1 cellular context compared by ENCODE assay signal in the genomic region with DNA sequence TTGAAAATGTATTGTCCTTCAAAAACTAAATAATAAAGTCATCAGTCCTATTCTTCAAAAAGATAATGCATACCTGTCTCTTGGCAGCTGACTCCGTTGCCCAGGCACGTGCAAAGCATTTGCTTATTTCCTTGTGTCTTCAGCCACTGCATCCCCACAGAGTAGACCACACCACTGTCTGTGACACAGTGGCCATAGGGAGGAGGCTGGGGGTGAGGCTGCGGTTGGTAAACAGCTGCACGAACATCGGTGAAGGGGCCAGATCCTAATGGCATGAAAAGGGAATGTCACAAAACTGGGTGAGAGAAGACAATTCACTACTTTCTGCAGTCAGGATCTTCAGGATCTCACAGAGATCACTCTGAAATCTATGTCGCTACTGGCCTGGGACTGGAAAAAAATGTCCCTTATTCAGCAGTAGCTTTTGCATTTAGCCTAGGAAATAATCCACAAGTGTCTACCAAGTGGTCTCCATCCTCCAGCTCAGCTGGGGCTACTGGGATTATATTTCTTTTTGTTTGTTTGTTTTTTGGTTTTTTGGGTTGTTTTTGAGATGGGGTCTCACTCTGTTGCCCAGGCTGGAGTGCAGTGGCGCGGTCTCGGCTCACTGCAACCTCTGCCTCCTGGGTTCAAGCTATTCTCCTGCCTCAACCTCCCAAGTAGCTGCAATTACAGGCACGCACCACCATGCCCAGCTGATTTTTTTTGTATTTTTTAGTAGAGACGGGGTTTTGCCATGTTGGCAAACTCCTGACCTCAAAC.
TF ChIP-seq lines count a peak whose summit lies in the region.

No MANE protein-coding gene starts in this region.

TF ChIP-seq in HepG2, 621 proteins besides CTCF, POLR2A, EP300 and RAD21 (continued from another document and continues in another):
- TF ChIP-seq, protein P1, sequence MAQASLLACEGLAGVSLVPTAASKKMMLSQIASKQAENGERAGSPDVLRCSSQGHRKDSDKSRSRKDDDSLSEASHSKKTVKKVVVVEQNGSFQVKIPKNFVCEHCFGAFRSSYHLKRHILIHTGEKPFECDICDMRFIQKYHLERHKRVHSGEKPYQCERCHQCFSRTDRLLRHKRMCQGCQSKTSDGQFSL (CRISPR knock-in tag; IDR thresholded peaks at IDR 0.05) = no peak
- TF ChIP-seq MZF1 (CRISPR knock-in tag; IDR thresholded peaks at IDR 0.05; ENCODE audit: borderline replicate concordance) = no peak
- TF ChIP-seq ZFYVE20 (CRISPR knock-in tag; IDR thresholded peaks at IDR 0.05; ENCODE audit: borderline replicate concordance, low read depth) = 0 out of 2 replicates have a peak, but pooled peaks have one; percentile 50
- TF ChIP-seq, protein P2, sequence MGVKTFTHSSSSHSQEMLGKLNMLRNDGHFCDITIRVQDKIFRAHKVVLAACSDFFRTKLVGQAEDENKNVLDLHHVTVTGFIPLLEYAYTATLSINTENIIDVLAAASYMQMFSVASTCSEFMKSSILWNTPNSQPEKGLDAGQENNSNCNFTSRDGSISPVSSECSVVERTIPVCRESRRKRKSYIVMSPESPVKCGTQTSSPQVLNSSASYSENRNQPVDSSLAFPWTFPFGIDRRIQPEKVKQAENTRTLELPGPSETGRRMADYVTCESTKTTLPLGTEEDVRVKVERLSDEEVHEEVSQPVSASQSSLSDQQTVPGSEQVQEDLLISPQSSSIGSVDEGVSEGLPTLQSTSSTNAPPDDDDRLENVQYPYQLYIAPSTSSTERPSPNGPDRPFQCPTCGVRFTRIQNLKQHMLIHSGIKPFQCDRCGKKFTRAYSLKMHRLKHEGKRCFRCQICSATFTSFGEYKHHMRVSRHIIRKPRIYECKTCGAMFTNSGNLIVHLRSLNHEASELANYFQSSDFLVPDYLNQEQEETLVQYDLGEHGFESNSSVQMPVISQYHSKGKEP (CRISPR knock-in tag; IDR thresholded peaks at IDR 0.05) = no peak
- TF ChIP-seq HMGA1 (CRISPR knock-in tag; conservative IDR thresholded peaks at IDR 0.05) = no peak
- TF ChIP-seq ZNF432 (CRISPR knock-in tag; IDR thresholded peaks at IDR 0.05; ENCODE audit: borderline replicate concordance) = no peak
- TF ChIP-seq, protein P3, sequence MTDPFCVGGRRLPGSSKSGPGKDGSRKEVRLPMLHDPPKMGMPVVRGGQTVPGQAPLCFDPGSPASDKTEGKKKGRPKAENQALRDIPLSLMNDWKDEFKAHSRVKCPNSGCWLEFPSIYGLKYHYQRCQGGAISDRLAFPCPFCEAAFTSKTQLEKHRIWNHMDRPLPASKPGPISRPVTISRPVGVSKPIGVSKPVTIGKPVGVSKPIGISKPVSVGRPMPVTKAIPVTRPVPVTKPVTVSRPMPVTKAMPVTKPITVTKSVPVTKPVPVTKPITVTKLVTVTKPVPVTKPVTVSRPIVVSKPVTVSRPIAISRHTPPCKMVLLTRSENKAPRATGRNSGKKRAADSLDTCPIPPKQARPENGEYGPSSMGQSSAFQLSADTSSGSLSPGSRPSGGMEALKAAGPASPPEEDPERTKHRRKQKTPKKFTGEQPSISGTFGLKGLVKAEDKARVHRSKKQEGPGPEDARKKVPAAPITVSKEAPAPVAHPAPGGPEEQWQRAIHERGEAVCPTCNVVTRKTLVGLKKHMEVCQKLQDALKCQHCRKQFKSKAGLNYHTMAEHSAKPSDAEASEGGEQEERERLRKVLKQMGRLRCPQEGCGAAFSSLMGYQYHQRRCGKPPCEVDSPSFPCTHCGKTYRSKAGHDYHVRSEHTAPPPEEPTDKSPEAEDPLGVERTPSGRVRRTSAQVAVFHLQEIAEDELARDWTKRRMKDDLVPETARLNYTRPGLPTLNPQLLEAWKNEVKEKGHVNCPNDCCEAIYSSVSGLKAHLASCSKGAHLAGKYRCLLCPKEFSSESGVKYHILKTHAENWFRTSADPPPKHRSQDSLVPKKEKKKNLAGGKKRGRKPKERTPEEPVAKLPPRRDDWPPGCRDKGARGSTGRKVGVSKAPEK (CRISPR knock-in tag; IDR thresholded peaks at IDR 0.05; ENCODE audit: borderline replicate concordance) = no peak
- TF ChIP-seq, protein P4, sequence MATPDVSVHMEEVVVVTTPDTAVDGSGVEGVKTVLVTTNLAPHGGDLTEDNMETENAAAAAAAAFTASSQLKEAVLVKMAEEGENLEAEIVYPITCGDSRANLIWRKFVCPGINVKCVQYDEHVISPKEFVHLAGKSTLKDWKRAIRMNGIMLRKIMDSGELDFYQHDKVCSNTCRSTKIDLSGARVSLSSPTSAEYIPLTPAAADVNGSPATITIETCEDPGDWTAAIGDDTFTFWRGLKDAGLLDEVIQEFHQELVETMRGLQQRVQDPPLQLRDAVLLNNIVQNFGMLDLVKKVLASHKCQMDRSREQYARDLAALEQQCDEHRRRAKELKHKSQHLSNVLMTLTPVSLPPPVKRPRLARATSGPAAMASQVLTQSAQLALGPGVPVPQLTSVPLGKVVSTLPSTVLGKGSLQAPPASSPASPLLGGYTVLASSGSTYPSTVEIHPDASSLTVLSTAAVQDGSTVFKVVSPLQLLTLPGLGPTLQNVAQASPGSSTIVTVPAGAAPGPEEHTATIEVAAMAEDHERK (CRISPR knock-in tag; IDR thresholded peaks at IDR 0.05; ENCODE audit: low read depth) = no peak
- 0 out of 2 replicates have a peak, but pooled peaks have one; percentile 37 for TF ChIP-seq ARHGAP35 (CRISPR knock-in tag; IDR thresholded peaks at IDR 0.05; ENCODE audit: borderline replicate concordance)
- TF ChIP-seq, protein P5, sequence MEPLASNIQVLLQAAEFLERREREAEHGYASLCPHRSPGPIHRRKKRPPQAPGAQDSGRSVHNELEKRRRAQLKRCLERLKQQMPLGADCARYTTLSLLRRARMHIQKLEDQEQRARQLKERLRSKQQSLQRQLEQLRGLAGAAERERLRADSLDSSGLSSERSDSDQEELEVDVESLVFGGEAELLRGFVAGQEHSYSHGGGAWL (CRISPR knock-in tag; IDR thresholded peaks at IDR 0.05) = no peak; the same call in 1 of the 2 replicates
- TF ChIP-seq HNRNPL (IDR thresholded peaks at IDR 0.05; ENCODE audit: low read depth, low read length) = 0 out of 2 replicates have a peak, but pooled peaks have one; percentile 22
- TF ChIP-seq, protein P6, sequence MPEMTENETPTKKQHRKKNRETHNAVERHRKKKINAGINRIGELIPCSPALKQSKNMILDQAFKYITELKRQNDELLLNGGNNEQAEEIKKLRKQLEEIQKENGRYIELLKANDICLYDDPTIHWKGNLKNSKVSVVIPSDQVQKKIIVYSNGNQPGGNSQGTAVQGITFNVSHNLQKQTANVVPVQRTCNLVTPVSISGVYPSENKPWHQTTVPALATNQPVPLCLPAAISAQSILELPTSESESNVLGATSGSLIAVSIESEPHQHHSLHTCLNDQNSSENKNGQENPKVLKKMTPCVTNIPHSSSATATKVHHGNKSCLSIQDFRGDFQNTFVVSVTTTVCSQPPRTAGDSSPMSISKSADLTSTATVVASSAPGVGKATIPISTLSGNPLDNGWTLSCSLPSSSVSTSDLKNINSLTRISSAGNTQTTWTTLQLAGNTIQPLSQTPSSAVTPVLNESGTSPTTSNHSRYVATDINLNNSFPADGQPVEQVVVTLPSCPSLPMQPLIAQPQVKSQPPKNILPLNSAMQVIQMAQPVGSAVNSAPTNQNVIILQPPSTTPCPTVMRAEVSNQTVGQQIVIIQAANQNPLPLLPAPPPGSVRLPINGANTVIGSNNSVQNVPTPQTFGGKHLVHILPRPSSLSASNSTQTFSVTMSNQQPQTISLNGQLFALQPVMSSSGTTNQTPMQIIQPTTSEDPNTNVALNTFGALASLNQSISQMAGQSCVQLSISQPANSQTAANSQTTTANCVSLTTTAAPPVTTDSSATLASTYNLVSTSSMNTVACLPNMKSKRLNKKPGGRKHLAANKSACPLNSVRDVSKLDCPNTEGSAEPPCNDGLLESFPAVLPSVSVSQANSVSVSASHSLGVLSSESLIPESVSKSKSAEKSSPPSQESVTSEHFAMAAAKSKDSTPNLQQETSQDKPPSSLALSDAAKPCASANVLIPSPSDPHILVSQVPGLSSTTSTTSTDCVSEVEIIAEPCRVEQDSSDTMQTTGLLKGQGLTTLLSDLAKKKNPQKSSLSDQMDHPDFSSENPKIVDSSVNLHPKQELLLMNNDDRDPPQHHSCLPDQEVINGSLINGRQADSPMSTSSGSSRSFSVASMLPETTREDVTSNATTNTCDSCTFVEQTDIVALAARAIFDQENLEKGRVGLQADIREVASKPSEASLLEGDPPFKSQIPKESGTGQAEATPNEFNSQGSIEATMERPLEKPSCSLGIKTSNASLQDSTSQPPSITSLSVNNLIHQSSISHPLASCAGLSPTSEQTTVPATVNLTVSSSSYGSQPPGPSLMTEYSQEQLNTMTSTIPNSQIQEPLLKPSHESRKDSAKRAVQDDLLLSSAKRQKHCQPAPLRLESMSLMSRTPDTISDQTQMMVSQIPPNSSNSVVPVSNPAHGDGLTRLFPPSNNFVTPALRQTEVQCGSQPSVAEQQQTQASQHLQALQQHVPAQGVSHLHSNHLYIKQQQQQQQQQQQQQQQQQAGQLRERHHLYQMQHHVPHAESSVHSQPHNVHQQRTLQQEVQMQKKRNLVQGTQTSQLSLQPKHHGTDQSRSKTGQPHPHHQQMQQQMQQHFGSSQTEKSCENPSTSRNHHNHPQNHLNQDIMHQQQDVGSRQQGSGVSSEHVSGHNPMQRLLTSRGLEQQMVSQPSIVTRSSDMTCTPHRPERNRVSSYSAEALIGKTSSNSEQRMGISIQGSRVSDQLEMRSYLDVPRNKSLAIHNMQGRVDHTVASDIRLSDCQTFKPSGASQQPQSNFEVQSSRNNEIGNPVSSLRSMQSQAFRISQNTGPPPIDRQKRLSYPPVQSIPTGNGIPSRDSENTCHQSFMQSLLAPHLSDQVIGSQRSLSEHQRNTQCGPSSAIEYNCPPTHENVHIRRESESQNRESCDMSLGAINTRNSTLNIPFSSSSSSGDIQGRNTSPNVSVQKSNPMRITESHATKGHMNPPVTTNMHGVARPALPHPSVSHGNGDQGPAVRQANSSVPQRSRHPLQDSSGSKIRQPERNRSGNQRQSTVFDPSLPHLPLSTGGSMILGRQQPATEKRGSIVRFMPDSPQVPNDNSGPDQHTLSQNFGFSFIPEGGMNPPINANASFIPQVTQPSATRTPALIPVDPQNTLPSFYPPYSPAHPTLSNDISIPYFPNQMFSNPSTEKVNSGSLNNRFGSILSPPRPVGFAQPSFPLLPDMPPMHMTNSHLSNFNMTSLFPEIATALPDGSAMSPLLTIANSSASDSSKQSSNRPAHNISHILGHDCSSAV (CRISPR knock-in tag; IDR thresholded peaks at IDR 0.05; ENCODE audit: borderline replicate concordance) = no peak
- TF ChIP-seq ZNF839 (CRISPR knock-in tag; IDR thresholded peaks at IDR 0.05; ENCODE audit: borderline replicate concordance) = no peak
- no peak for TF ChIP-seq ZNF234 (CRISPR knock-in tag; conservative IDR thresholded peaks at IDR 0.05)
- TF ChIP-seq SAP130 (CRISPR knock-in tag; IDR thresholded peaks at IDR 0.05; ENCODE audit: low read depth) = no peak
- TF ChIP-seq ZNF343 (CRISPR knock-in tag; IDR thresholded peaks at IDR 0.05) = no peak
- TF ChIP-seq HMG20A (CRISPR knock-in tag; IDR thresholded peaks at IDR 0.05; ENCODE audit: borderline replicate concordance) = no peak
- no peak for TF ChIP-seq CEBPB (IDR thresholded peaks at IDR 0.05; ENCODE audit: borderline replicate concordance, low read depth, low read length)
- TF ChIP-seq, protein P7, sequence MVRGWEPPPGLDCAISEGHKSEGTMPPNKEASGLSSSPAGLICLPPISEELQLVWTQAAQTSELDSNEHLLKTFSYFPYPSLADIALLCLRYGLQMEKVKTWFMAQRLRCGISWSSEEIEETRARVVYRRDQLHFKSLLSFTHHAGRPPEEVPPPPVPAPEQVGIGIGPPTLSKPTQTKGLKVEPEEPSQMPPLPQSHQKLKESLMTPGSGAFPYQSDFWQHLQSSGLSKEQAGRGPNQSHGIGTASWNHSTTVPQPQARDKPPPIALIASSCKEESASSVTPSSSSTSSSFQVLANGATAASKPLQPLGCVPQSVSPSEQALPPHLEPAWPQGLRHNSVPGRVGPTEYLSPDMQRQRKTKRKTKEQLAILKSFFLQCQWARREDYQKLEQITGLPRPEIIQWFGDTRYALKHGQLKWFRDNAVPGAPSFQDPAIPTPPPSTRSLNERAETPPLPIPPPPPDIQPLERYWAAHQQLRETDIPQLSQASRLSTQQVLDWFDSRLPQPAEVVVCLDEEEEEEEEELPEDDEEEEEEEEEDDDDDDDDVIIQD (CRISPR knock-in tag; IDR thresholded peaks at IDR 0.05; ENCODE audit: low read depth) = peak; percentile 81; the same call in 1 of the 2 replicates
- TF ChIP-seq GFI1 (CRISPR knock-in tag; IDR thresholded peaks at IDR 0.05; ENCODE audit: borderline replicate concordance) = no peak
- 0 out of 2 replicates have a peak, but pooled peaks have one; percentile 30 for TF ChIP-seq MIXL1 (CRISPR knock-in tag; IDR thresholded peaks at IDR 0.05)
- TF ChIP-seq, protein P8, sequence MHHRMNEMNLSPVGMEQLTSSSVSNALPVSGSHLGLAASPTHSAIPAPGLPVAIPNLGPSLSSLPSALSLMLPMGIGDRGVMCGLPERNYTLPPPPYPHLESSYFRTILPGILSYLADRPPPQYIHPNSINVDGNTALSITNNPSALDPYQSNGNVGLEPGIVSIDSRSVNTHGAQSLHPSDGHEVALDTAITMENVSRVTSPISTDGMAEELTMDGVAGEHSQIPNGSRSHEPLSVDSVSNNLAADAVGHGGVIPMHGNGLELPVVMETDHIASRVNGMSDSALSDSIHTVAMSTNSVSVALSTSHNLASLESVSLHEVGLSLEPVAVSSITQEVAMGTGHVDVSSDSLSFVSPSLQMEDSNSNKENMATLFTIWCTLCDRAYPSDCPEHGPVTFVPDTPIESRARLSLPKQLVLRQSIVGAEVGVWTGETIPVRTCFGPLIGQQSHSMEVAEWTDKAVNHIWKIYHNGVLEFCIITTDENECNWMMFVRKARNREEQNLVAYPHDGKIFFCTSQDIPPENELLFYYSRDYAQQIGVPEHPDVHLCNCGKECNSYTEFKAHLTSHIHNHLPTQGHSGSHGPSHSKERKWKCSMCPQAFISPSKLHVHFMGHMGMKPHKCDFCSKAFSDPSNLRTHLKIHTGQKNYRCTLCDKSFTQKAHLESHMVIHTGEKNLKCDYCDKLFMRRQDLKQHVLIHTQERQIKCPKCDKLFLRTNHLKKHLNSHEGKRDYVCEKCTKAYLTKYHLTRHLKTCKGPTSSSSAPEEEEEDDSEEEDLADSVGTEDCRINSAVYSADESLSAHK (CRISPR knock-in tag; IDR thresholded peaks at IDR 0.05; ENCODE audit: borderline replicate concordance) = no peak
- no peak for TF ChIP-seq CC2D1A (CRISPR knock-in tag; IDR thresholded peaks at IDR 0.05)
- TF ChIP-seq MED1 (CRISPR knock-in tag; IDR thresholded peaks at IDR 0.05) = peak; percentile 24; the same call in 1 of the 2 replicates
- TF ChIP-seq, protein P9, sequence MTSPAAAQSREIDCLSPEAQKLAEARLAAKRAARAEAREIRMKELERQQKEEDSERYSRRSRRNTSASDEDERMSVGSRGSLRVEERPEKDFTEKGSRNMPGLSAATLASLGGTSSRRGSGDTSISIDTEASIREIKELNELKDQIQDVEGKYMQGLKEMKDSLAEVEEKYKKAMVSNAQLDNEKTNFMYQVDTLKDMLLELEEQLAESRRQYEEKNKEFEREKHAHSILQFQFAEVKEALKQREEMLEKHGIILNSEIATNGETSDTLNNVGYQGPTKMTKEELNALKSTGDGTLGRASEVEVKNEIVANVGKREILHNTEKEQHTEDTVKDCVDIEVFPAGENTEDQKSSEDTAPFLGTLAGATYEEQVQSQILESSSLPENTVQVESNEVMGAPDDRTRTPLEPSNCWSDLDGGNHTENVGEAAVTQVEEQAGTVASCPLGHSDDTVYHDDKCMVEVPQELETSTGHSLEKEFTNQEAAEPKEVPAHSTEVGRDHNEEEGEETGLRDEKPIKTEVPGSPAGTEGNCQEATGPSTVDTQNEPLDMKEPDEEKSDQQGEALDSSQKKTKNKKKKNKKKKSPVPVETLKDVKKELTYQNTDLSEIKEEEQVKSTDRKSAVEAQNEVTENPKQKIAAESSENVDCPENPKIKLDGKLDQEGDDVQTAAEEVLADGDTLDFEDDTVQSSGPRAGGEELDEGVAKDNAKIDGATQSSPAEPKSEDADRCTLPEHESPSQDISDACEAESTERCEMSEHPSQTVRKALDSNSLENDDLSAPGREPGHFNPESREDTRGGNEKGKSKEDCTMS (CRISPR knock-in tag; conservative IDR thresholded peaks at IDR 0.05) = no peak
